14 cellular contexts compared by ENCODE assay signal in the genomic region with DNA sequence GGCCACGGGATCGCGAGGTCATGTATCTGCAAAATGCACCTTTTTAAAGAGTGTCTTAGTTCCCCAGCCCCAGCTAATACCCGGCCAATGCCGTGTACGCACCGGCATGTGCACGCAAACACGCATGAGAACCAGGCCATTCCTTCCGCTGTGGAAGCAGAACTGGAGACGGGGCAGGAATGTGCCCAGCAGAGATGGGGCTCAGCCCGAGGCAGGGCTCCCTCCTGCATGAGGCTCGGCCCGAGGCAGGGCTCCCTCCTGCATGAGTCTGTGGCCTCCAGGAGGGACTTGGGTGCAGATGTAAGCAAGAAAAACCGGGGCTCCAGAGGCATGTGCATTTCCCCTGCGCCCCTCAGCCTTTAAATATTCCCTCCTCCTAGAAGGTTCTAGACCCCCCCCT. TPM values are rescaled to one million over a fixed set of nuclear protein-coding genes. Genes with fewer than 3 reads are reported as not detected.
DNase-seq lines count a peak whose midpoint lies in the region; ATAC-seq and TF ChIP-seq lines count a peak whose summit lies in the region.
"Had no signal": no experiment of that assay in that cellular context is flagged by ENCODE, and none has a peak within 500 bp of the region (broad histone marks: within the 10 kb centered on the region; RNA-seq: fewer than 3 reads in every experiment).

No MANE protein-coding gene starts in this region.

- H3K9me3 ChIP-seq in Peyer's patch (no peaks in the 10 kb centered on the region), smooth muscle cell (replicated peaks; ENCODE audit: low read depth) (no peaks in the 10 kb centered on the region)

- H3K4me1 ChIP-seq in Peyer's patch (peaks cover 0 to 56% (median 6%) of the 10 kb centered on the region in 4 donors), smooth muscle cell (ENCODE audit: low read depth) (peaks cover 6% of the 10 kb centered on the region)

- H3K27me3 ChIP-seq in Peyer's patch (no peaks in the 10 kb centered on the region), smooth muscle cell (ENCODE audit: low read depth) (no peaks in the 10 kb centered on the region)

- no peaks in the 10 kb centered on the region; the same call in none of the 2 replicates for H3K27me3 Mint-ChIP-seq in HFFc6 (ENCODE audit: insufficient read depth)

- TF ChIP-seq CTCF in HFFc6 (IDR thresholded peaks at IDR 0.05) (peak; percentile 28; the same call in 1 of the 2 replicates), Peyer's patch (IDR thresholded peaks at IDR 0.05) (no peak), smooth muscle cell (IDR thresholded peaks at IDR 0.05; ENCODE audit: borderline replicate concordance, insufficient read depth, poor library complexity, severe bottlenecking) (no peak)

- H2AFZ ChIP-seq in smooth muscle cell (ENCODE audit: low read depth): no peak overlapping the region

- no peak overlapping the region for H3K4me2 ChIP-seq in smooth muscle cell

- no peaks in the 10 kb centered on the region for H3K36me3 Mint-ChIP-seq in HFFc6 (ENCODE audit: low read depth)

- intact Hi-C loops in left ventricle myocardium superior (cut with micrococcal nuclease): no loop called here

- H3K4me3 Mint-ChIP-seq in HFFc6: no peak overlapping the region
- H3K4me3 Mint-ChIP-seq: H9 had no signal

- H3F3A ChIP-seq in smooth muscle cell (ENCODE audit: low read depth): no peaks in the 10 kb centered on the region

- no peaks in the 10 kb centered on the region for H3K9me3 Mint-ChIP-seq in HFFc6
- H3K9me3 Mint-ChIP-seq: H9 had no signal

- no peak overlapping the region for H3K9ac ChIP-seq in smooth muscle cell (ENCODE audit: low read depth)

- H4K20me1 ChIP-seq in smooth muscle cell (ENCODE audit: low read depth): no peaks in the 10 kb centered on the region

- H3K27ac Mint-ChIP-seq in HFFc6: no peak overlapping the region

- H3K4me1 Mint-ChIP-seq in HFFc6 (ENCODE audit: low read depth): peaks cover 36% of the 10 kb centered on the region

- DNase-seq in HFFc6 (no peak), Peyer's patch (no peak), left ventricle myocardium superior (peak; percentile 19), smooth muscle cell (lab: John Stamatoyannopoulos, UW; ENCODE audit: unreplicated experiment) (no peak), midbrain (lab: John Stamatoyannopoulos, UW) (no peak), amygdala (lab: John Stamatoyannopoulos, UW) (no peak)
- DNase-seq: DMS153, EL, H9, Kasumi-1, NCI-H1930 had no signal

- ATAC-seq in left ventricle myocardium superior (no peak), HG03342 (IDR thresholded peaks at IDR 0.05; ENCODE audit: unreplicated experiment) (no peak)

- TF ChIP-seq POLR2A in Peyer's patch (IDR thresholded peaks at IDR 0.05): no peak

- no peaks in the 10 kb centered on the region for H3K36me3 ChIP-seq in Peyer's patch
- no peaks in the 10 kb centered on the region for H3K36me3 ChIP-seq in smooth muscle cell (ENCODE audit: low read depth)

- H3K27ac ChIP-seq in Peyer's patch: peak overlapping the region in 3 of 4 donors; percentile 18 to 83 (median 56)
- H3K27ac ChIP-seq in smooth muscle cell (ENCODE audit: low read depth): peak overlapping the region; percentile 78
- H3K27ac ChIP-seq: RWPE1 had no signal

- 90% methylated on average over 16 of the region's 16 CpGs for WGBS in smooth muscle cell (ENCODE audit: low lambda C conversion rate)

- H3K79me2 ChIP-seq in smooth muscle cell (ENCODE audit: low read depth): no peaks in the 10 kb centered on the region

- no peak overlapping the region for H3K4me3 ChIP-seq in Peyer's patch
- no peak overlapping the region for H3K4me3 ChIP-seq in smooth muscle cell

RNA-seq across cellular contexts. Expression of gene SLC6A12, which starts 38.2 kb away (rescaled TPM):
- not detected for total RNA-seq in HFFc6 (2021; fragmentation: NEBNext Ultra II Directional; extraction: Animal tissue kit (Norgen Biotek cat#: 25700))
- total RNA-seq in Peyer's patch (1 to 10 TPM in 2 of 4 donors, not detected in 2; 1.7 to 7.9 TPM), left ventricle myocardium superior (1.2 TPM), smooth muscle cell (0.22 and 1.7 TPM in 2 replicates)
- polyA plus RNA-seq in smooth muscle cell: 1.1 TPM in 1 of 2 replicates, not detected in the other
- total RNA-seq: NCI-H460 had no signal
